In the genomic region with DNA sequence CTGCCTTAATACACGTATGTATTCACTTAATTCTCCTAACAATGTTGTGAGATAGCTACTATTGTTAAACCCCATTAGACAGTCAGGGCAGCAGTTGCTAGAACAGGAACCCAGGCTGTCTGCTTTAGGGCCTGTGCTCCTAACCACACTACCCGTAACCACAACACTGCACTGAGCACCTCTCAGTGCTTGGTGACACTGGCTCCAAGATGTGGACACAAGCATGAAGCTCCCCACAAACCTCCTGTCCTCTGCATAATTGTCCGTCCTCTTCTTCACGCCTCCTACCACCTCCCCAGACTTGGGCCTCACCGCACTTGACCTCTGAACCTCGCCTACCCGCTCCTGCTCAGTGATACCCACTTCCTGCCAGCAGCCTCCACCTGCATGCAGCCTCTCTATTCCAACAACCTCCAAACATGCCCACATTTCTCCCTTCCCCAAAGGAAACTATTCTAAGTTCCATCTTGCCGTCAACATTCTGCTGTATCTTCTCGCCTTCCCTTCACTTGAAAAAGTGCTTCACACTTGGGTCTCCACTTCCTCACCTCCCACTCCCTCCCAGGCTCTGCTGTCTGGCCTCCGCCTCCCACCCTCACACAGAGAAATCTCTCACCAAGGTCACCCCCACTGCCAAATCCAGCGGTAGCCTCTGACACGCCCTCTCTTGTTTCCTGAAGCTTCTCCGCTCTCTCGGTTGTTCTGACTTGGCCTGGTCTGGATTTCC, we compare ENCODE assay signal across 10 cellular contexts. TPM values are rescaled to one million over a fixed set of nuclear protein-coding genes. Genes with fewer than 3 reads are reported as not detected.
DNase-seq lines count a peak whose midpoint lies in the region.
"Had no signal": no experiment of that assay in that cellular context is flagged by ENCODE, and none has a peak within 500 bp of the region (broad histone marks: within the 10 kb centered on the region; RNA-seq: fewer than 3 reads in every experiment).

No MANE protein-coding gene starts in this region.

- peaks cover 8% of the 10 kb centered on the region for H3K36me3 ChIP-seq in thymus (ENCODE audit: control insufficient read depth, insufficient read depth)
- H3K36me3 ChIP-seq: cardiac muscle cell had no signal

- 19% methylated on average over 14 of the region's 14 CpGs for WGBS in thymus

- peak overlapping the region; percentile 27 for H3K27ac ChIP-seq in thymus (ENCODE audit: low read depth)
- H3K27ac ChIP-seq: cardiac muscle cell had no signal

- H3K4me1 ChIP-seq in thymus (ENCODE audit: control insufficient read depth, insufficient read depth, low read length): peaks cover 39% of the 10 kb centered on the region

- H3K9me3 ChIP-seq in thymus (ENCODE audit: control insufficient read depth): no peaks in the 10 kb centered on the region

- H3K27me3 ChIP-seq in thymus (ENCODE audit: control insufficient read depth, insufficient read depth): no peaks in the 10 kb centered on the region
- H3K27me3 ChIP-seq: cardiac muscle cell had no signal

- DNase-seq in activated T-cell treated with anti-CD3 and anti-CD28 coated beads, Interleukin-2, amount 50 U/mL, for 1 hour: peak; percentile 49
- DNase-seq in activated T-cell treated with anti-CD3 and anti-CD28 coated beads for 4 hours (no peak), T-helper 9 cell (peak; percentile 27), hepatic stellate cell (ENCODE audit: low spot score) (no peak), pons (ENCODE audit: low spot score) (no peak)
- DNase-seq in effector CD4-positive, alpha-beta T cell: peak; percentile 38
- no peak for DNase-seq in stimulated activated CD4-positive, alpha-beta T cell treated with anti-CD3 and anti-CD28 coated beads, Interleukin-4, amount 100 ng/mL, for 4 hours
- DNase-seq: left cardiac atrium had no signal

- H3K4me3 ChIP-seq in thymus (ENCODE audit: low read length): no peak overlapping the region
- H3K4me3 ChIP-seq: cardiac muscle cell had no signal

RNA-seq across cellular contexts. Expression of a gene that starts 14.6 kb away (rescaled TPM):
- 22.6 TPM for polyA plus RNA-seq in thymus

RNA-seq across cellular contexts. Expression of a gene that starts 16.5 kb away (rescaled TPM):
- polyA plus RNA-seq in thymus: 38.7 TPM

RNA-seq across cellular contexts. Expression of a gene that starts 53.5 kb away (rescaled TPM):
- polyA plus RNA-seq in thymus: 231 TPM

Comparison
In these comparisons a context has a peak if more than half of its experiments do, and no peak if none do; other contexts are left out.
1. DNase-seq: peak in activated T-cell treated with anti-CD3 and anti-CD28 coated beads, Interleukin-2, amount 50 U/mL, for 1 hour (single experiment), T-helper 9 cell (single experiment) and effector CD4-positive, alpha-beta T cell (single experiment); none in activated T-cell treated with anti-CD3 and anti-CD28 coated beads for 4 hours (single experiment), hepatic stellate cell (single experiment), pons (single experiment) and stimulated activated CD4-positive, alpha-beta T cell treated with anti-CD3 and anti-CD28 coated beads, Interleukin-4, amount 100 ng/mL, for 4 hours (0 of 2).